Comparison of ENCODE assay signal across 9 cellular contexts in genomic region chr15:23304800-23305199, GRCh38. TPM values are rescaled to one million over a fixed set of nuclear protein-coding genes. Genes with fewer than 3 reads are reported as not detected.
DNase-seq lines count a peak whose midpoint lies in the region; ATAC-seq and TF ChIP-seq lines count a peak whose summit lies in the region.
"Not testable (repeated sequence)": the region's sequence is repeated elsewhere in the genome, so short reads cannot be mapped to it uniquely, and the experiment has no call there.
"Had no signal": no experiment of that assay in that cellular context is flagged by ENCODE, and none has a peak within 500 bp of the region (broad histone marks: within the 10 kb centered on the region; RNA-seq: fewer than 3 reads in every experiment).

No MANE protein-coding gene starts in this region.

- H3K27ac ChIP-seq in RWPE2 (ENCODE audit: poor library complexity, severe bottlenecking): peak overlapping the region; percentile 49
- not testable (repeated sequence) for H3K27ac ChIP-seq in heart right ventricle

- peak overlapping the region; percentile 88 for H3K4me3 Mint-ChIP-seq in activated T-helper 1 cell treated with anti-CD3 and anti-CD28 coated beads, Interleukin-12 subunit alpha, Interleukin-12 subunit beta, Interleukin-2, Interleukin-4 antibody, amounts not matched to agents 30 ng/mL and 10 ng/mL and 1 ng/mL, durations not matched to agents 14 hours and 24 hours and 36 hours
- H3K4me3 Mint-ChIP-seq in chondrocyte (ENCODE audit: unreplicated experiment): peak overlapping the region; percentile 81
- H3K4me3 Mint-ChIP-seq in naive thymus-derived CD8-positive, alpha-beta T cell: peak overlapping the region; percentile 85 to 93 (median 91)
- peak overlapping the region; percentile 85 for H3K4me3 Mint-ChIP-seq in stimulated activated memory B cell treated with anti-CD40 and anti-IgM and Interleukin-4, amounts not matched to agents 10 μg/mL and 1 μg/mL and 100 μg/mL, for 72 hours

- not testable (repeated sequence) for H3K27me3 Mint-ChIP-seq in activated T-helper 1 cell treated with anti-CD3 and anti-CD28 coated beads, Interleukin-12 subunit alpha, Interleukin-12 subunit beta, Interleukin-2, Interleukin-4 antibody, amounts not matched to agents 30 ng/mL and 10 ng/mL and 1 ng/mL, durations not matched to agents 14 hours and 24 hours and 36 hours (ENCODE audit: insufficient read depth); chondrocyte (ENCODE audit: low read depth); naive thymus-derived CD8-positive, alpha-beta T cell; stimulated activated memory B cell treated with anti-CD40 and anti-IgM and Interleukin-4, amounts not matched to agents 10 μg/mL and 1 μg/mL and 100 μg/mL, for 72 hours

- H3K9me3 ChIP-seq in RWPE2 (ENCODE audit: severe bottlenecking); heart right ventricle: not testable (repeated sequence)

- TF ChIP-seq CTCF in AG10803 (conservative IDR thresholded peaks at IDR 0.05; ENCODE audit: low read length); HFF-Myc (IDR thresholded peaks at IDR 0.05; ENCODE audit: low read depth, low read length, missing control alignments); RWPE2 (IDR thresholded peaks at IDR 0.05; ENCODE audit: poor library complexity, severe bottlenecking); chondrocyte (IDR thresholded peaks at IDR 0.05); heart right ventricle (IDR thresholded peaks at IDR 0.05): not testable (repeated sequence)

- H3K36me3 ChIP-seq in RWPE2 (ENCODE audit: low read depth): peaks cover 38% of the 10 kb centered on the region
- peaks cover 0 to 43% (median 3%) of the 10 kb centered on the region in 9 donors for H3K36me3 ChIP-seq in heart right ventricle

- 60 to 63% methylated on average over 4 of the region's 4 CpGs for WGBS in heart right ventricle, 2 donors

- POLR2A ChIA-PET in naive thymus-derived CD8-positive, alpha-beta T cell (lab: Charles Lee): not testable (repeated sequence)

- H3K4me3 ChIP-seq in AG10803 (ENCODE audit: low read length) (peak overlapping the region; percentile 35), HFF-Myc (replicated peaks; ENCODE audit: low read depth, low read length) (peak overlapping the region; percentile 45), RWPE2 (ENCODE audit: severe bottlenecking) (peak overlapping the region; percentile 61), heart right ventricle (peak overlapping the region in 6 of 10 donors; percentile 51 to 58 (median 56))

- intact Hi-C loops in activated T-helper 1 cell treated with anti-CD3 and anti-CD28 coated beads, Interleukin-12 subunit alpha, Interleukin-12 subunit beta, Interleukin-2, Interleukin-4 antibody, amounts not matched to agents 30 ng/mL and 10 ng/mL and 1 ng/mL, durations not matched to agents 14 hours and 24 hours and 36 hours (cut with micrococcal nuclease); heart right ventricle (cut with DNase I): not testable (repeated sequence)

- not testable (repeated sequence) for ATAC-seq in RWPE2 (ENCODE audit: low read depth); heart right ventricle; naive thymus-derived CD8-positive, alpha-beta T cell; stimulated activated memory B cell treated with anti-CD40 and anti-IgM and Interleukin-4, amounts not matched to agents 10 μg/mL and 1 μg/mL and 100 μg/mL, for 72 hours

- H3K4me1 Mint-ChIP-seq in activated T-helper 1 cell treated with anti-CD3 and anti-CD28 coated beads, Interleukin-12 subunit alpha, Interleukin-12 subunit beta, Interleukin-2, Interleukin-4 antibody, amounts not matched to agents 30 ng/mL and 10 ng/mL and 1 ng/mL, durations not matched to agents 14 hours and 24 hours and 36 hours (ENCODE audit: low read depth): peaks cover 23% of the 10 kb centered on the region
- peaks cover 18% of the 10 kb centered on the region for H3K4me1 Mint-ChIP-seq in chondrocyte (ENCODE audit: low read depth)
- peaks cover 20 to 46% (median 34%) of the 10 kb centered on the region in 4 donors for H3K4me1 Mint-ChIP-seq in naive thymus-derived CD8-positive, alpha-beta T cell
- H3K4me1 Mint-ChIP-seq in stimulated activated memory B cell treated with anti-CD40 and anti-IgM and Interleukin-4, amounts not matched to agents 10 μg/mL and 1 μg/mL and 100 μg/mL, for 72 hours: peaks cover 39% of the 10 kb centered on the region

- peaks cover 17% of the 10 kb centered on the region for H3K36me3 Mint-ChIP-seq in activated T-helper 1 cell treated with anti-CD3 and anti-CD28 coated beads, Interleukin-12 subunit alpha, Interleukin-12 subunit beta, Interleukin-2, Interleukin-4 antibody, amounts not matched to agents 30 ng/mL and 10 ng/mL and 1 ng/mL, durations not matched to agents 14 hours and 24 hours and 36 hours (ENCODE audit: low read depth)
- H3K36me3 Mint-ChIP-seq in chondrocyte (ENCODE audit: low read depth): not testable (repeated sequence)
- peaks cover 0 to 32% (median 6%) of the 10 kb centered on the region in 3 donors for H3K36me3 Mint-ChIP-seq in naive thymus-derived CD8-positive, alpha-beta T cell
- peaks cover 38% of the 10 kb centered on the region for H3K36me3 Mint-ChIP-seq in stimulated activated memory B cell treated with anti-CD40 and anti-IgM and Interleukin-4, amounts not matched to agents 10 μg/mL and 1 μg/mL and 100 μg/mL, for 72 hours

- not testable (repeated sequence) for H3K9me3 Mint-ChIP-seq in activated T-helper 1 cell treated with anti-CD3 and anti-CD28 coated beads, Interleukin-12 subunit alpha, Interleukin-12 subunit beta, Interleukin-2, Interleukin-4 antibody, amounts not matched to agents 30 ng/mL and 10 ng/mL and 1 ng/mL, durations not matched to agents 14 hours and 24 hours and 36 hours; chondrocyte (ENCODE audit: low read depth); naive thymus-derived CD8-positive, alpha-beta T cell; stimulated activated memory B cell treated with anti-CD40 and anti-IgM and Interleukin-4, amounts not matched to agents 10 μg/mL and 1 μg/mL and 100 μg/mL, for 72 hours

- H3K27ac Mint-ChIP-seq in activated T-helper 1 cell treated with anti-CD3 and anti-CD28 coated beads, Interleukin-12 subunit alpha, Interleukin-12 subunit beta, Interleukin-2, Interleukin-4 antibody, amounts not matched to agents 30 ng/mL and 10 ng/mL and 1 ng/mL, durations not matched to agents 14 hours and 24 hours and 36 hours: peak overlapping the region; percentile 85
- not testable (repeated sequence) for H3K27ac Mint-ChIP-seq in chondrocyte (ENCODE audit: unreplicated experiment)
- peak overlapping the region in 9 of 10 donors; percentile 9 to 91 (median 72) for H3K27ac Mint-ChIP-seq in naive thymus-derived CD8-positive, alpha-beta T cell
- peak overlapping the region; percentile 86 for H3K27ac Mint-ChIP-seq in stimulated activated memory B cell treated with anti-CD40 and anti-IgM and Interleukin-4, amounts not matched to agents 10 μg/mL and 1 μg/mL and 100 μg/mL, for 72 hours

- not testable (repeated sequence) for DNase-seq in AG10803 (ENCODE audit: low read depth); HFF-Myc (ENCODE audit: extremely low read depth, low read depth); RWPE2 (ENCODE audit: low spot score); activated T-helper 1 cell treated with anti-CD3 and anti-CD28 coated beads, Interleukin-12 subunit alpha, Interleukin-12 subunit beta, Interleukin-2, Interleukin-4 antibody, amounts not matched to agents 30 ng/mL and 10 ng/mL and 1 ng/mL, durations not matched to agents 14 hours and 24 hours and 36 hours (ENCODE audit: low spot score); chondrocyte (ENCODE audit: low spot score); heart right ventricle; naive thymus-derived CD8-positive, alpha-beta T cell

- not testable (repeated sequence) for H3K27me3 ChIP-seq in RWPE2 (ENCODE audit: insufficient read depth, poor library complexity, severe bottlenecking); heart right ventricle

- not testable (repeated sequence) for H3K4me1 ChIP-seq in RWPE2 (ENCODE audit: insufficient read depth, poor library complexity, severe bottlenecking)
- peaks cover 0 to 30% (median 19%) of the 10 kb centered on the region in 9 donors for H3K4me1 ChIP-seq in heart right ventricle

RNA-seq across cellular contexts. Expression of gene GOLGA6L26, which starts 29.2 kb away (rescaled TPM):
- not detected in 2 replicates for total RNA-seq in activated T-helper 1 cell treated with anti-CD3 and anti-CD28 coated beads, Interleukin-12 subunit alpha, Interleukin-12 subunit beta, Interleukin-2, Interleukin-4 antibody, amounts not matched to agents 30 ng/mL and 10 ng/mL and 1 ng/mL, durations not matched to agents 14 hours and 24 hours and 36 hours
- not detected in 3 replicates for total RNA-seq in chondrocyte
- not detected for total RNA-seq in heart right ventricle
- not detected for polyA plus RNA-seq in heart right ventricle
- total RNA-seq in naive thymus-derived CD8-positive, alpha-beta T cell: not detected
- not detected for polyA plus RNA-seq in naive thymus-derived CD8-positive, alpha-beta T cell
- total RNA-seq: frontal cortex had no signal

RNA-seq across cellular contexts. Expression of gene GOLGA8S, which starts 49.7 kb away (rescaled TPM):
- 0.08 and 0.15 TPM in 2 replicates for total RNA-seq in activated T-helper 1 cell treated with anti-CD3 and anti-CD28 coated beads, Interleukin-12 subunit alpha, Interleukin-12 subunit beta, Interleukin-2, Interleukin-4 antibody, amounts not matched to agents 30 ng/mL and 10 ng/mL and 1 ng/mL, durations not matched to agents 14 hours and 24 hours and 36 hours
- total RNA-seq in chondrocyte (0.32 to 0.94 TPM (median 0.46 TPM) in 3 replicates), heart right ventricle (under 1 TPM; 0.11 to 0.92 (median 0.41) TPM)
- under 1 TPM; 0.03 to 0.66 TPM for polyA plus RNA-seq in heart right ventricle
- total RNA-seq in naive thymus-derived CD8-positive, alpha-beta T cell: under 1 TPM; 0.44 to 0.63 TPM
- polyA plus RNA-seq in naive thymus-derived CD8-positive, alpha-beta T cell: not detected
- total RNA-seq: frontal cortex had no signal
